In the genomic region with DNA sequence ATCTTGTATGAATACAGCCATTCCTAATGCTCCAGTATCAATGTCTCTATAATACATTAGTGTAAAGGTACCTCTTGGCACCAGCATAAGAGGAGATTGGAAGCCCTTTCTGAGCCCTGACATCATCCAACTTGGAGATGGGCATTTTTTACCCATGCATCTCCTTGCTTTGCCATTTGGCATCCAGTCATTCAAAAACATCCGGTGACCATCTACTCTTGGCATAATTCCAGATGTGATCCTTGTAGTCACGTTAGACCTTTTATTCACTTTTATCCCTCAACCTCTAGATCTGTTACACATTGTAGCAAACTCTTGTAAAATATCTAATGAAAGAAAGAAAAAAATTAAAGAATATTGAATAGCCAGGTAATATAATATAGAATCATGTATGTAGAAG, we compare ENCODE assay signal across 20 cellular contexts. TPM values are rescaled to one million over a fixed set of nuclear protein-coding genes. Genes with fewer than 3 reads are reported as not detected.
DNase-seq lines count a peak whose midpoint lies in the region; ATAC-seq and TF ChIP-seq lines count a peak whose summit lies in the region.
"Had no signal": no experiment of that assay in that cellular context is flagged by ENCODE, and none has a peak within 500 bp of the region (broad histone marks: within the 10 kb centered on the region; RNA-seq: fewer than 3 reads in every experiment).

No MANE protein-coding gene starts in this region.

- ATAC-seq in HG03280 (IDR thresholded peaks at IDR 0.05; ENCODE audit: unreplicated experiment), result no peak
- ATAC-seq: HCT116, HepG2, T-helper 17 cell had no signal

- intact Hi-C loops in mammary epithelial cell (cut with micrococcal nuclease), result no loop called here

- H3K9ac ChIP-seq in mammary epithelial cell (ENCODE audit: insufficient read depth, low read length), result no peak overlapping the region

- no peaks in the 10 kb centered on the region for H3K36me3 ChIP-seq in mammary epithelial cell (ENCODE audit: insufficient read depth, low read length)
- H3K36me3 ChIP-seq: Peyer's patch had no signal

- no peak overlapping the region for H2AFZ ChIP-seq in mammary epithelial cell (ENCODE audit: low read depth, low read length)

- CTCF ChIA-PET in mammary epithelial cell (lab: Charles Lee; ENCODE audit: low non-redundant PET), result no interaction called here

- no peak overlapping the region for H3K4me2 ChIP-seq in mammary epithelial cell (ENCODE audit: insufficient read depth, low read depth, low read length)

- TF ChIP-seq CTCF in mammary epithelial cell (conservative IDR thresholded peaks at IDR 0.05 in 1 of 2, IDR thresholded peaks at IDR 0.05 in 1 of 2; ENCODE audit: extremely low read depth in 1 of 2, insufficient read depth in 1 of 2, low read depth in 1 of 2, low read length in 2 of 2), result no peak

- 5% methylated on average over 2 of the region's 2 CpGs for WGBS in mammary epithelial cell (ENCODE audit: low coverage, missing lambda C conversion rate)

- no peaks in the 10 kb centered on the region for H3K4me1 ChIP-seq in mammary epithelial cell (ENCODE audit: insufficient read depth, low read length)
- H3K4me1 ChIP-seq: Caco-2, Peyer's patch had no signal

- no peak overlapping the region for H3K27ac ChIP-seq in mammary epithelial cell (ENCODE audit: insufficient read depth, low read depth, low read length)
- H3K27ac ChIP-seq: Peyer's patch had no signal

- H3K9me3 ChIP-seq in mammary epithelial cell (replicated peaks; ENCODE audit: insufficient read depth, low read length), result no peaks in the 10 kb centered on the region
- H3K9me3 ChIP-seq: Caco-2, Peyer's patch had no signal

- BruUV-seq in mammary epithelial cell (replicated peaks; lab: Mats Ljungman, UMichigan), result no TSS peak

- in situ Hi-C loops in mammary epithelial cell (cut with MboI; ENCODE audit: low sequenced_read_pairs in 2 of 2), result no loop called here

- H4K20me1 ChIP-seq in mammary epithelial cell (ENCODE audit: insufficient read depth, low read length), result no peaks in the 10 kb centered on the region

- no peak overlapping the region for H3K4me3 ChIP-seq in mammary epithelial cell (replicated peaks in 1 of 3; ENCODE audit: insufficient read depth in 1 of 3, low read depth in 2 of 3, low read length in 3 of 3)
- H3K4me3 ChIP-seq: Peyer's patch had no signal

- H3K27me3 ChIP-seq in mammary epithelial cell (ENCODE audit: insufficient read depth, low read length), result peaks cover 3% of the 10 kb centered on the region
- H3K27me3 ChIP-seq: Peyer's patch had no signal

- dilution Hi-C loops in mammary epithelial cell (cut with HindIII; ENCODE audit: low sequenced_read_pairs), result no loop called here

- DNase-seq in ELR (ENCODE audit: low read depth), result peak; percentile 40
- peak; percentile 45 for DNase-seq in LHCN-M2 (ENCODE audit: low read depth)
- peak; percentile 24 for DNase-seq in mammary epithelial cell
- DNase-seq in lung microvascular endothelial cell (ENCODE audit: low read depth in 2 of 2), result peak; percentile 41 to 70
- DNase-seq in MV-4-11 (lab: John Stamatoyannopoulos, UW), result no peak
- DNase-seq in NCI-H1436 treated with DMSO at 0.1 percent for 48 hours (lab: John Stamatoyannopoulos, UW), result no peak
- DNase-seq: Caco-2; CD4-positive, CD25-positive, alpha-beta regulatory T cell; DMS153; NCI-H1417; NCI-H1930; NCI-H2171 treated with DMSO at 0.1 percent for 48 hours; NCI-H446 treated with DMSO at 0.1 percent for 48 hours; NCI-H82; Peyer's patch; SHP77; T-helper 17 cell had no signal

- H3K79me2 ChIP-seq in mammary epithelial cell (ENCODE audit: insufficient read depth, low read length), result no peaks in the 10 kb centered on the region

RNA-seq across cellular contexts. Expression of gene SGMS1, which starts 17.9 kb away (rescaled TPM):
- total RNA-seq in LHCN-M2 (2014; rRNA removed) (32.4 and 32.6 TPM in 2 replicates), mammary epithelial cell (10 to 100 TPM; 24.9 to 37.3 TPM), lung microvascular endothelial cell (32.3 and 76.2 TPM in 2 replicates)
- polyA plus RNA-seq in LHCN-M2 (2012), result 8.7 TPM
- 12.6 TPM for polyA plus RNA-seq in mammary epithelial cell
- polyA minus RNA-seq in mammary epithelial cell, result 16.0 TPM

Comparison
In these comparisons a context has a peak if more than half of its experiments do, and no peak if none do; other contexts are left out.
1. DNase-seq: peak in ELR (single experiment), LHCN-M2 (single experiment), mammary epithelial cell (single experiment) and lung microvascular endothelial cell (2 of 2); none in MV-4-11 (single experiment) and NCI-H1436 treated with DMSO at 0.1 percent for 48 hours (single experiment).